8 cellular contexts compared by ENCODE assay signal in genomic region chr2:105399207-105399861, GRCh38. TPM values are rescaled to one million over a fixed set of nuclear protein-coding genes. Genes with fewer than 3 reads are reported as not detected.
A peak's percentile ranks its signal among the peaks of the same experiment; 100 is the strongest.
DNase-seq lines count a peak whose midpoint lies in the region; ATAC-seq, FAIRE-seq and TF ChIP-seq lines count a peak whose summit lies in the region.

No MANE protein-coding gene starts in this region.

- H3K36me3 Mint-ChIP-seq in activated CD8-positive, alpha-beta memory T cell treated with anti-CD3 and anti-CD28 coated beads, Interleukin-2, amount 10 ng/mL, durations not matched to agents 7 days and 5 days = no peaks in the 10 kb centered on the region

- H3K27ac Mint-ChIP-seq in activated CD8-positive, alpha-beta memory T cell treated with anti-CD3 and anti-CD28 coated beads, Interleukin-2, amount 10 ng/mL, durations not matched to agents 7 days and 5 days = no peak overlapping the region

- POLR2A ChIA-PET in K562 (lab: Yijun Ruan, JAX) = interaction anchor here (1.1 to 2.2 kb wide), 7 partner anchors 8 to 167 kb away, joined by 3 to 10 read pairs (median 4); no protein-coding TSS in a partner anchor

- H3K4me1 Mint-ChIP-seq in activated CD8-positive, alpha-beta memory T cell treated with anti-CD3 and anti-CD28 coated beads, Interleukin-2, amount 10 ng/mL, durations not matched to agents 7 days and 5 days = peaks cover 2% of the 10 kb centered on the region

- no peaks in the 10 kb centered on the region for H3K9me3 Mint-ChIP-seq in activated CD8-positive, alpha-beta memory T cell treated with anti-CD3 and anti-CD28 coated beads, Interleukin-2, amount 10 ng/mL, durations not matched to agents 7 days and 5 days (ENCODE audit: low read depth)

- H3K9me3 ChIP-seq in K562 (replicated peaks; ENCODE audit: control insufficient read depth, insufficient read depth, low read depth, low read length) = no peaks in the 10 kb centered on the region
- H3K9me3 ChIP-seq in left lung = no peaks in the 10 kb centered on the region
- H3K9me3 ChIP-seq in tibial artery = no peaks in the 10 kb centered on the region
- H3K9me3 ChIP-seq in WERI-Rb-1 (ENCODE audit: severe bottlenecking) = peaks cover 2% of the 10 kb centered on the region

- H3K79me2 ChIP-seq in K562 (ENCODE audit: control insufficient read depth, insufficient read depth, low read length) = peaks cover 44% of the 10 kb centered on the region

- TF ChIP-seq CTCF in K562 (IDR thresholded peaks at IDR 0.05 in 2 of 3, conservative IDR thresholded peaks at IDR 0.05 in 1 of 3; ENCODE audit: insufficient read depth in 2 of 3, low read depth in 1 of 3, low read length in 3 of 3) (no peak), left lung (IDR thresholded peaks at IDR 0.05) (no peak), tibial artery (IDR thresholded peaks at IDR 0.05) (no peak), WERI-Rb-1 (IDR thresholded peaks at IDR 0.05; ENCODE audit: low read depth, low read length) (no peak)

- no peaks in the 10 kb centered on the region for H4K20me1 ChIP-seq in K562 (replicated peaks; ENCODE audit: control insufficient read depth, insufficient read depth, low read length)

- H3K27me3 Mint-ChIP-seq in activated CD8-positive, alpha-beta memory T cell treated with anti-CD3 and anti-CD28 coated beads, Interleukin-2, amount 10 ng/mL, durations not matched to agents 7 days and 5 days = peaks cover 44% of the 10 kb centered on the region

- FAIRE-seq in K562 (lab: Jason Lieb, UNC) = no peak

- in situ Hi-C loops in K562 (cut with MboI) = no loop called here

- no peak for TF ChIP-seq RAD21 in K562 (CRISPR knock-in tag; conservative IDR thresholded peaks at IDR 0.05 in 1 of 2, IDR thresholded peaks at IDR 0.05 in 1 of 2)

- H3K4me1 ChIP-seq in K562 (replicated peaks in 1 of 2; ENCODE audit: control insufficient read depth in 2 of 2, insufficient read depth in 2 of 2, low read length in 2 of 2) = peaks cover 19 to 39% of the 10 kb centered on the region in 2 experiments
- peaks cover 4 to 10% of the 10 kb centered on the region in 2 donors for H3K4me1 ChIP-seq in left lung
- H3K4me1 ChIP-seq in tibial artery = peaks cover 0 to 44% (median 16%) of the 10 kb centered on the region in 4 donors

- H3K27me3 ChIP-seq in K562 (ENCODE audit: control insufficient read depth in 2 of 2, insufficient read depth in 2 of 2, low read length in 2 of 2) (no peaks in the 10 kb centered on the region), left lung (peaks cover 14 to 50% of the 10 kb centered on the region in 2 donors), tibial artery (no peaks in the 10 kb centered on the region), WERI-Rb-1 (ENCODE audit: insufficient read depth, low read depth, severe bottlenecking) (no peaks in the 10 kb centered on the region)

- ATAC-seq in activated CD8-positive, alpha-beta memory T cell treated with anti-CD3 and anti-CD28 coated beads, Interleukin-2, amount 10 ng/mL, durations not matched to agents 7 days and 5 days = no peak
- ATAC-seq in K562 (no peak; the same call in 2 of the 3 replicates), left lung (no peak), HG03039 (IDR thresholded peaks at IDR 0.05; ENCODE audit: unreplicated experiment) (no peak)

- CTCF ChIA-PET in activated CD8-positive, alpha-beta memory T cell treated with anti-CD3 and anti-CD28 coated beads, Interleukin-2, amount 10 ng/mL, durations not matched to agents 7 days and 5 days (lab: Charles Lee) = interaction anchor here (1.0 to 2.8 kb wide), 4 partner anchors 12 to 145 kb away, joined by 3 to 10 read pairs (median 3); no protein-coding TSS in a partner anchor
- CTCF ChIA-PET in K562 (lab: Yijun Ruan, JAX; ENCODE audit: low intra/inter-chr PET ratio) = no interaction called here

- no peak for TF ChIP-seq POLR2A in K562 (conservative IDR thresholded peaks at IDR 0.05)

- H3K27ac ChIP-seq in K562 (ENCODE audit: extremely low read depth, low read depth, low read length) = peak overlapping the region; percentile 92
- peak overlapping the region in 1 of 2 donors; percentile 54 for H3K27ac ChIP-seq in left lung
- peak overlapping the region; percentile 73 to 93 for H3K27ac ChIP-seq in tibial artery
- H3K27ac ChIP-seq in WERI-Rb-1 = no peak overlapping the region

- peak overlapping the region; percentile 9 for H3K4me3 Mint-ChIP-seq in activated CD8-positive, alpha-beta memory T cell treated with anti-CD3 and anti-CD28 coated beads, Interleukin-2, amount 10 ng/mL, durations not matched to agents 7 days and 5 days

- peak overlapping the region; percentile 96 for H2AFZ ChIP-seq in K562 (ENCODE audit: low read depth, low read length)

- peak overlapping the region; percentile 90 for H3K4me2 ChIP-seq in K562 (ENCODE audit: insufficient read depth, low read length)

- H3K9me1 ChIP-seq in K562 (ENCODE audit: control insufficient read depth, insufficient read depth, low read length) = no peaks in the 10 kb centered on the region

- TF ChIP-seq EP300 in K562 (IDR thresholded peaks at IDR 0.05; ENCODE audit: low read length) = no peak

- H3K9ac ChIP-seq in K562 (ENCODE audit: insufficient read depth in 1 of 2, low read depth in 2 of 2, low read length in 2 of 2) = peak overlapping the region; percentile 92 to 95

- H3K4me3 ChIP-seq in K562 = peak overlapping the region; percentile 91
- H3K4me3 ChIP-seq in left lung = peak overlapping the region; percentile 40 to 63
- peak overlapping the region; percentile 71 to 83 for H3K4me3 ChIP-seq in tibial artery
- H3K4me3 ChIP-seq in WERI-Rb-1 (ENCODE audit: low read depth, low read length) = no peak overlapping the region

- intact Hi-C loops in K562 (cut with micrococcal nuclease) (no loop called here), left lung (cut with DNase I) (no loop called here), tibial artery (cut with DNase I; ENCODE audit: low total_unique reads) (no loop called here)

- no TSS peak for BruUV-seq in K562 (replicated peaks; lab: Mats Ljungman, UMichigan)

- no peak for DNase-seq in activated CD8-positive, alpha-beta memory T cell treated with anti-CD3 and anti-CD28 coated beads, Interleukin-2, amount 10 ng/mL, durations not matched to agents 7 days and 5 days
- no peak for DNase-seq in activated CD8-positive, alpha-beta memory T cell treated with anti-CD3 and anti-CD28 coated beads, Interleukin-2, amount 50 U/mL, for 48 hours
- no peak for DNase-seq in K562 (ENCODE audit: extremely low read depth in 1 of 4, low spot score in 3 of 4)
- DNase-seq in left lung = no peak
- DNase-seq in tibial artery = no peak
- DNase-seq in WERI-Rb-1 = no peak
- DNase-seq in AML-193 (lab: John Stamatoyannopoulos, UW) = no peak

- 25% methylated on average over 25 of the region's 38 CpGs for WGBS in K562 (ENCODE audit: insufficient coverage, low coverage, missing lambda C conversion rate)

- H3K36me3 ChIP-seq in K562 (ENCODE audit: control insufficient read depth, insufficient read depth, low read length) (peaks cover 15% of the 10 kb centered on the region), left lung (no peaks in the 10 kb centered on the region), tibial artery (no peaks in the 10 kb centered on the region), WERI-Rb-1 (peaks cover 3% of the 10 kb centered on the region; the same call in 1 of the 2 replicates)

TF ChIP-seq in K562, 482 proteins besides CTCF, POLR2A, EP300 and RAD21 (continues in another document):
- TF ChIP-seq PHF8 (IDR thresholded peaks at IDR 0.05; ENCODE audit: borderline replicate concordance, low read length) = no peak
- TF ChIP-seq HMG20A (CRISPR knock-in tag; conservative IDR thresholded peaks at IDR 0.05) = no peak
- TF ChIP-seq HOXB6 (CRISPR knock-in tag; IDR thresholded peaks at IDR 0.05; ENCODE audit: borderline replicate concordance) = no peak
- 0 out of 2 replicates have a peak, but pooled peaks have one; percentile 1 for TF ChIP-seq SIN3B (IDR thresholded peaks at IDR 0.05; ENCODE audit: low read depth)
- no peak for TF ChIP-seq ZNF75A (CRISPR knock-in tag; IDR thresholded peaks at IDR 0.05)
- no peak for TF ChIP-seq ZNF133 (CRISPR knock-in tag; IDR thresholded peaks at IDR 0.05)
- no peak for TF ChIP-seq PRPF4 (IDR thresholded peaks at IDR 0.05; ENCODE audit: insufficient read depth, low read depth, low read length, poor library complexity, severe bottlenecking)
- no peak for TF ChIP-seq MIER1 (IDR thresholded peaks at IDR 0.05; ENCODE audit: low read depth)
- peak; percentile 74 for TF ChIP-seq MAFG (tag; conservative IDR thresholded peaks at IDR 0.05)
- TF ChIP-seq JUND (IDR thresholded peaks at IDR 0.05; ENCODE audit: borderline replicate concordance, low read depth, low read length) = no peak
- TF ChIP-seq JUND (tag; IDR thresholded peaks at IDR 0.05; ENCODE audit: borderline replicate concordance, low read depth, low read length) = no peak
- TF ChIP-seq TOE1 (IDR thresholded peaks at IDR 0.05; ENCODE audit: borderline replicate concordance) = no peak
- no peak for TF ChIP-seq TOE1 (CRISPR knock-in tag; IDR thresholded peaks at IDR 0.05; ENCODE audit: borderline replicate concordance, low read depth)
- no peak for TF ChIP-seq ZC3H11A (IDR thresholded peaks at IDR 0.05; ENCODE audit: low read depth, low read length)

RNA-seq across cellular contexts. Expression of gene FHL2, which starts 0.5 kb away (rescaled TPM):
- 1 to 10 TPM; 3.4 to 4.1 TPM for total RNA-seq in activated CD8-positive, alpha-beta memory T cell treated with anti-CD3 and anti-CD28 coated beads, Interleukin-2, amount 10 ng/mL, durations not matched to agents 7 days and 5 days
- 11.6 and 14.9 TPM in 2 replicates for total RNA-seq in K562 (2011; cell fraction: chromatin; rRNA removed; ENCODE audit: low replicate concordance)
- total RNA-seq in K562 (2011; cell fraction: nucleolus; rRNA removed) = 8.7 and 15.1 TPM in 2 replicates
- total RNA-seq in K562 (2011; cell fraction: nucleoplasm; rRNA removed) = 14.7 and 16.9 TPM in 2 replicates
- total RNA-seq in K562 (2014; rRNA removed) (24.9 and 30.4 TPM in 2 replicates), K562 (2014; rRNA removed; fragmentation: Illumina TruSeq; extraction: Trizol) (20.4 and 23.9 TPM in 2 replicates), K562 (2015; rRNA removed; fragmentation: Illumina TruSeq; extraction: Trizol) (13.9 and 14.4 TPM in 2 replicates), K562 (2021) (31.4 and 33.6 TPM in 2 replicates), left lung (10 to 100 TPM; 11.4 to 30.1 TPM)
- polyA plus RNA-seq in K562 (2011; rRNA removed) (7.5 and 24.2 TPM in 2 replicates), K562 (2014; fragmentation: Illumina TruSeq; extraction: Trizol) (31.3 and 33.1 TPM in 2 replicates), K562 (2014; fragmentation: Nextera tagmentation; extraction: Ambion mirVana) (10 to 100 TPM; 13.7 to 16.6 TPM), K562 (2014; rRNA removed) (32.5 and 34.5 TPM in 2 replicates)
- polyA plus RNA-seq in K562 (2011; cell fraction: cytosol; rRNA removed) = 10.0 and 28.0 TPM in 2 replicates
- polyA plus RNA-seq in K562 (2011; cell fraction: nucleus; rRNA removed) = 3.5 and 10.2 TPM in 2 replicates
- polyA plus RNA-seq in K562 (2012) = 28.9 and 53.6 TPM in 2 replicates
- 9.1 and 18.7 TPM in 2 replicates for polyA minus RNA-seq in K562 (2011; rRNA and poly(A)+ RNA removed)
- 5.1 and 5.5 TPM in 2 replicates for polyA minus RNA-seq in K562 (2011; cell fraction: cytosol; rRNA and poly(A)+ RNA removed)
- polyA minus RNA-seq in K562 (2011; cell fraction: nucleus; rRNA and poly(A)+ RNA removed) = 1.9 and 10.8 TPM in 2 replicates
